1 cellular context compared by ENCODE assay signal in genomic region chr15:45183001-45183400, GRCh38.
TF ChIP-seq lines count a peak whose summit lies in the region.

No MANE protein-coding gene starts in this region.

TF ChIP-seq in K562, 482 proteins besides CTCF, POLR2A, EP300 and RAD21 (continues in another document):
- TF ChIP-seq MCM5 (IDR thresholded peaks at IDR 0.05; ENCODE audit: low read depth) (no peak), TRIM24 (IDR thresholded peaks at IDR 0.05) (no peak), NFE2L1 (tag; IDR thresholded peaks at IDR 0.05; ENCODE audit: borderline replicate concordance, low read depth) (peak; percentile 82), ZNF316 (IDR thresholded peaks at IDR 0.05) (peak; percentile 88), ZNF174 (CRISPR knock-in tag; IDR thresholded peaks at IDR 0.05) (no peak), HNRNPLL (IDR thresholded peaks at IDR 0.05; ENCODE audit: low read depth, low read length, poor library complexity, severe bottlenecking) (no peak), ZBTB17 (CRISPR knock-in tag; IDR thresholded peaks at IDR 0.05) (no peak), PTTG1 (tag; IDR thresholded peaks at IDR 0.05; ENCODE audit: low read depth) (no peak), FOXK1 (CRISPR knock-in tag; IDR thresholded peaks at IDR 0.05; ENCODE audit: borderline replicate concordance) (no peak), NUFIP1 (IDR thresholded peaks at IDR 0.05; ENCODE audit: partially characterized antibody) (no peak), BRD9 (IDR thresholded peaks at IDR 0.05; ENCODE audit: low read depth, partially characterized antibody) (no peak), C11orf30 (IDR thresholded peaks at IDR 0.05; ENCODE audit: low read depth) (peak; percentile 86), CBFA2T3 (IDR thresholded peaks at IDR 0.05) (no peak), NFE2 (IDR thresholded peaks at IDR 0.05; ENCODE audit: low read depth) (peak; percentile 95), ZBTB7A (IDR thresholded peaks at IDR 0.05; ENCODE audit: borderline replicate concordance, control insufficient read depth, low read depth, low read length) (no peak), MAFG (tag; conservative IDR thresholded peaks at IDR 0.05) (peak; percentile 93), GMEB1 (CRISPR knock-in tag; IDR thresholded peaks at IDR 0.05) (no peak), MCM7 (IDR thresholded peaks at IDR 0.05) (no peak), RBFOX2 (IDR thresholded peaks at IDR 0.05; ENCODE audit: low read depth, low read length) (no peak), NR4A1 (CRISPR knock-in tag; IDR thresholded peaks at IDR 0.05) (no peak), NR4A1 (tag; IDR thresholded peaks at IDR 0.05) (no peak), CREB5 (CRISPR knock-in tag; IDR thresholded peaks at IDR 0.05) (no peak), PRPF4 (IDR thresholded peaks at IDR 0.05; ENCODE audit: insufficient read depth, low read depth, low read length, poor library complexity, severe bottlenecking) (no peak), BACH1 (tag; IDR thresholded peaks at IDR 0.05) (peak; percentile 60; the same call in 1 of the 2 replicates), MCM3 (IDR thresholded peaks at IDR 0.05) (no peak), SRSF1 (IDR thresholded peaks at IDR 0.05; ENCODE audit: low read depth, low read length) (no peak), BCLAF1 (IDR thresholded peaks at IDR 0.05; ENCODE audit: borderline replicate concordance in 1 of 2, control insufficient read depth in 1 of 2, low read depth in 2 of 2, low read length in 1 of 2) (no peak), NFYB (IDR thresholded peaks at IDR 0.05; ENCODE audit: extremely low read depth, insufficient read length) (no peak), STAT6 (CRISPR knock-in tag; IDR thresholded peaks at IDR 0.05) (no peak), IRF2 (CRISPR knock-in tag; IDR thresholded peaks at IDR 0.05) (no peak), NFIX (CRISPR knock-in tag; IDR thresholded peaks at IDR 0.05; ENCODE audit: low read depth) (no peak), HNRNPH1 (optimal IDR thresholded peaks at IDR 0.05; ENCODE audit: low read depth, low read length) (no peak), TAL1 (IDR thresholded peaks at IDR 0.05) (no peak), SRSF3 (IDR thresholded peaks at IDR 0.05; ENCODE audit: insufficient read depth, low read length) (no peak), CREB3L1 (IDR thresholded peaks at IDR 0.05; ENCODE audit: borderline replicate concordance, low read depth) (no peak), E2F4 (CRISPR knock-in tag; IDR thresholded peaks at IDR 0.05; ENCODE audit: low read depth) (no peak), HNRNPL (IDR thresholded peaks at IDR 0.05; ENCODE audit: low read depth, low read length) (no peak), CBX2 (IDR thresholded peaks at IDR 0.05; ENCODE audit: insufficient read depth, low read length, poor library complexity, severe bottlenecking) (no peak), RREB1 (CRISPR knock-in tag; IDR thresholded peaks at IDR 0.05) (no peak), USF2 (CRISPR knock-in tag; IDR thresholded peaks at IDR 0.05) (no peak), NFRKB (IDR thresholded peaks at IDR 0.05; ENCODE audit: low read depth) (no peak), RBM22 (IDR thresholded peaks at IDR 0.05; ENCODE audit: low read depth, low read length, poor library complexity, severe bottlenecking) (no peak), ZNF551 (CRISPR knock-in tag; IDR thresholded peaks at IDR 0.05) (no peak), MAFF (IDR thresholded peaks at IDR 0.05; ENCODE audit: low read length) (peak; percentile 87), NCOA6 (IDR thresholded peaks at IDR 0.05) (no peak), MAFK (IDR thresholded peaks at IDR 0.05; ENCODE audit: low read length) (peak; percentile 86), ZNF224 (CRISPR knock-in tag; IDR thresholded peaks at IDR 0.05) (no peak), ZNF395 (CRISPR knock-in tag; IDR thresholded peaks at IDR 0.05) (no peak)
